1 cellular context compared by ENCODE assay signal in genomic region chr2:203535784-203536590, GRCh38.
TF ChIP-seq lines count a peak whose summit lies in the region.

No MANE protein-coding gene starts in this region.

TF ChIP-seq in H1, 55 proteins besides CTCF, POLR2A, EP300 and RAD21:
- peak; percentile 9; the same call in 1 of the 2 replicates for TF ChIP-seq PHF8 (conservative IDR thresholded peaks at IDR 0.05; ENCODE audit: low read depth, low read length)
- no peak for TF ChIP-seq ATF3 (IDR thresholded peaks at IDR 0.05; ENCODE audit: insufficient read depth, low read depth, low read length)
- TF ChIP-seq HDAC6 (IDR thresholded peaks at IDR 0.05; ENCODE audit: low read depth, low read length): no peak
